In the genomic region with DNA sequence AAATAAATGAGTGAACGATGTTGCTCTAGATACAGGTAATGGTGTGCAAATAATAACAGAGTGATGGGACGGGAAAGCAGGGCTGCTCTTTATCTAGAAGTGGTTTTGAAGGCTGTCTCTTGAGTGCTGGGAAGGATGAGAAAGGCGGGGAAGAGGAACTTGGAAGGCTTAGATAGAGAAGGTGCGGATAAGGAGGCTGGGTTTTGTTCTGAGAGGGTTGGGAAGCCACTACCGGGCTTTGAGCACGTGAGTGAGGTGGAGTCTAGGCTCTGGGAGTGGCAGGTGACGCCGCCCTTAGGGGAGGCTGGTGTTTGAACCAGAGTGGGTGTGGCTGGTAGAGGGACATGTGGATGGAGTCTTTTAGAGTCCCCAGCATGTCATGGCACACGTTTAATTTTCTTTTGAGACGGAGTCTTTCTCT, we compare ENCODE assay signal across 8 cellular contexts. TPM values are rescaled to one million over a fixed set of nuclear protein-coding genes. Genes with fewer than 3 reads are reported as not detected.
DNase-seq lines count a peak whose midpoint lies in the region; ATAC-seq and TF ChIP-seq lines count a peak whose summit lies in the region.

No MANE protein-coding gene starts in this region.

- H3K27ac ChIP-seq in heart right ventricle: peak overlapping the region in 8 of 10 donors; percentile 91 to 100 (median 98)
- H3K27ac ChIP-seq in HUES64 (ENCODE audit: low read depth, low read length): peak overlapping the region; percentile 88

- ATAC-seq in heart right ventricle (peak in 1 of 8 donors; percentile 42), Right ventricle myocardium superior (ENCODE audit: poor library complexity) (no peak)

- H3K27ac Mint-ChIP-seq in nephron: peak overlapping the region; percentile 60 to 79 (median 71)
- H3K27ac Mint-ChIP-seq in stimulated activated naive CD8-positive, alpha-beta T cell treated with anti-CD3 and anti-CD28 coated beads, Interleukin-15, Interleukin-2, amounts not matched to agents 100 ng/mL and 50 ng/mL, for 24 hours: peak overlapping the region; percentile 96

- H3K36me3 Mint-ChIP-seq in nephron (ENCODE audit: low read depth): peaks cover 45% of the 10 kb centered on the region
- peaks cover 53% of the 10 kb centered on the region for H3K36me3 Mint-ChIP-seq in stimulated activated naive CD8-positive, alpha-beta T cell treated with anti-CD3 and anti-CD28 coated beads, Interleukin-15, Interleukin-2, amounts not matched to agents 100 ng/mL and 50 ng/mL, for 24 hours (ENCODE audit: low read depth)

- peak; percentile 32 for TF ChIP-seq POLR2A in erythroblast (IDR thresholded peaks at IDR 0.05; ENCODE audit: low read length)

- H3K4me1 ChIP-seq in heart right ventricle: peaks cover 0 to 38% (median 29%) of the 10 kb centered on the region in 9 donors
- H3K4me1 ChIP-seq in HUES64 (ENCODE audit: insufficient read depth, low read length): peaks cover 6% of the 10 kb centered on the region; the same call in 1 of the 2 replicates

- H3K27me3 ChIP-seq in heart right ventricle (no peaks in the 10 kb centered on the region), HUES64 (ENCODE audit: insufficient read depth, low read length) (no peaks in the 10 kb centered on the region)

- peaks cover 15% of the 10 kb centered on the region for H3K4me1 Mint-ChIP-seq in nephron
- peaks cover 43% of the 10 kb centered on the region for H3K4me1 Mint-ChIP-seq in stimulated activated naive CD8-positive, alpha-beta T cell treated with anti-CD3 and anti-CD28 coated beads, Interleukin-15, Interleukin-2, amounts not matched to agents 100 ng/mL and 50 ng/mL, for 24 hours (ENCODE audit: low read depth)

- H3K36me3 ChIP-seq in heart right ventricle (peaks cover 0 to 42% (median 0%) of the 10 kb centered on the region in 9 donors), HUES64 (ENCODE audit: insufficient read depth, low read length) (peaks cover 58% of the 10 kb centered on the region)

- peaks cover 2% of the 10 kb centered on the region for H3K27me3 Mint-ChIP-seq in nephron (ENCODE audit: low read depth)
- no peaks in the 10 kb centered on the region for H3K27me3 Mint-ChIP-seq in stimulated activated naive CD8-positive, alpha-beta T cell treated with anti-CD3 and anti-CD28 coated beads, Interleukin-15, Interleukin-2, amounts not matched to agents 100 ng/mL and 50 ng/mL, for 24 hours

- peak overlapping the region; percentile 86 for H3K9ac ChIP-seq in HUES64 (ENCODE audit: low read depth, low read length)

- DNase-seq in heart right ventricle (no peak), Right ventricle myocardium superior (no peak), OCI-M1 (lab: John Stamatoyannopoulos, UW) (peak; percentile 96), activated T-cell treated with anti-CD3 and anti-CD28 coated beads for 1 hour (ENCODE audit: low read depth) (peak; percentile 38), erythroblast (lab: John Stamatoyannopoulos, UW) (peak; percentile 89 to 93)

- H3K4me3 Mint-ChIP-seq in nephron: peak overlapping the region; percentile 85 to 88 (median 87)
- peak overlapping the region; percentile 91 for H3K4me3 Mint-ChIP-seq in stimulated activated naive CD8-positive, alpha-beta T cell treated with anti-CD3 and anti-CD28 coated beads, Interleukin-15, Interleukin-2, amounts not matched to agents 100 ng/mL and 50 ng/mL, for 24 hours

- WGBS in heart right ventricle, 2 donors: 8 to 9% methylated on average over 10 of the region's 10 CpGs
- WGBS in HUES64: 7% methylated on average over 10 of the region's 10 CpGs

- intact Hi-C loops in heart right ventricle (cut with DNase I): no loop called here
- intact Hi-C loops in Right ventricle myocardium superior (cut with DNase I): no loop called here

- TF ChIP-seq CTCF in heart right ventricle (IDR thresholded peaks at IDR 0.05): no peak
- no peak for TF ChIP-seq CTCF in nephron (IDR thresholded peaks at IDR 0.05; ENCODE audit: unreplicated experiment in 3 of 3)

- no peaks in the 10 kb centered on the region for H3K9me3 ChIP-seq in heart right ventricle
- H3K9me3 ChIP-seq in HUES64 (ENCODE audit: insufficient read depth, low read depth, low read length): peaks cover 13% of the 10 kb centered on the region; the same call in 1 of the 2 replicates

- no peaks in the 10 kb centered on the region for H3K9me3 Mint-ChIP-seq in nephron
- no peaks in the 10 kb centered on the region for H3K9me3 Mint-ChIP-seq in stimulated activated naive CD8-positive, alpha-beta T cell treated with anti-CD3 and anti-CD28 coated beads, Interleukin-15, Interleukin-2, amounts not matched to agents 100 ng/mL and 50 ng/mL, for 24 hours

- H3K4me3 ChIP-seq in heart right ventricle (peak overlapping the region; percentile 71 to 99 (median 86)), HUES64 (ENCODE audit: low read length) (peak overlapping the region; percentile 78)

RNA-seq across cellular contexts. Expression of a gene that starts 0.8 kb away (rescaled TPM):
- total RNA-seq in heart right ventricle (10 to 100 TPM; 13.4 to 22.3 (median 15.2) TPM), Right ventricle myocardium superior (15.1 TPM)
- 10 to 100 TPM; 21.9 to 27.9 TPM for polyA plus RNA-seq in heart right ventricle
- polyA plus RNA-seq in HUES64 (2013, experiment 1 of 2): 52.1 TPM
- polyA plus RNA-seq in HUES64 (2013, experiment 2 of 2): 41.5 TPM

RNA-seq across cellular contexts. Expression of a gene that starts 0.9 kb away (rescaled TPM):
- total RNA-seq in heart right ventricle: 10 to 100 TPM; 50.4 to 72.3 (median 63.3) TPM
- polyA plus RNA-seq in heart right ventricle: 10 to 100 TPM; 27.2 to 85.2 TPM
- total RNA-seq in Right ventricle myocardium superior: 58.8 TPM
- 55.4 TPM for polyA plus RNA-seq in HUES64 (2013, experiment 1 of 2)
- 68.2 TPM for polyA plus RNA-seq in HUES64 (2013, experiment 2 of 2)

RNA-seq across cellular contexts. Expression of a gene that starts 29.6 kb away (rescaled TPM):
- 10 to 100 TPM; 15.7 to 24.1 (median 19.3) TPM for total RNA-seq in heart right ventricle
- 10 to 100 TPM; 15.9 to 18.1 TPM for polyA plus RNA-seq in heart right ventricle
- total RNA-seq in Right ventricle myocardium superior: 27.2 TPM
- 3.1 TPM for polyA plus RNA-seq in HUES64 (2013, experiment 1 of 2)
- 4.8 TPM for polyA plus RNA-seq in HUES64 (2013, experiment 2 of 2)

Comparison
In these comparisons a context has a peak if more than half of its experiments do, and no peak if none do; other contexts are left out.
1. DNase-seq: peak in OCI-M1 (single experiment), activated T-cell treated with anti-CD3 and anti-CD28 coated beads for 1 hour (single experiment) and erythroblast (2 of 2); none in heart right ventricle (0 of 2) and Right ventricle myocardium superior (single experiment).